ENCODE assay signal across 1 cellular context in the genomic region with DNA sequence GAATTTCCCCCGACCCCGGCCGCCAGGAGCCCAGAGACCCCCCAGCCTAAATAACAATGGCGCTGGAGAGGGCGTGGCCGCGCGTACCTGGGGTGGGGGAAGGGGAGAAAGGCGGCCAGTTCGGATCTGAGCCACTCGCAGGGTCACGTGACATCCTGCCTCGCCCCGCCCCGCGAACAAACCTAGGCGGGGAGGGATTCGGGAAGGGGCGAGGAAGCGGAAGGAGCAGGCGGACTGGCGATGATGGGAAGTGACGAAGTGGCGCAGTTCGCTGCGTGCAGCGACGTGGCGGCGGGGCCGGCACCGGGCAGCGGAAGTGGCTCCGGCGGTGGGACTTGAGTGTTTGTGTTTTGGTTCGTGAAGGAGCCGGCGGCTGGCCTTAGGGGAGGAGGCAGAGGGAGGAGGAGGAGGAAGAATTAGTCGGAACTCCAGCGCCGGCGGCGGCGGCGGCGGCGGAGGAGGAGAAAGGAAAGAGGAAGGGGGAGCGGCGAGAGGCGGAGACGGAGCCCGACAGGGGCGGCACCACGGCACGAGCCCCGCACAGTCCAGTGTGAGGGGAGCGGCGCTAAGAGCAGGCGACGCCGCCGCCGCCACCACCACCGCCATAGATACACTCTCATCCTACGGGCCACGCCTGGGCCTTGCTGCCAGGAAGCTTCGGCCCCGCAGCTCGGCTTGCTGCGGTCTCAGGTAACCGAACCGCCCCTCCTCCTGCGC.
TF ChIP-seq lines count a peak whose summit lies in the region.

A gene with protein sequence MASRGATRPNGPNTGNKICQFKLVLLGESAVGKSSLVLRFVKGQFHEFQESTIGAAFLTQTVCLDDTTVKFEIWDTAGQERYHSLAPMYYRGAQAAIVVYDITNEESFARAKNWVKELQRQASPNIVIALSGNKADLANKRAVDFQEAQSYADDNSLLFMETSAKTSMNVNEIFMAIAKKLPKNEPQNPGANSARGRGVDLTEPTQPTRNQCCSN (plus strand): TSS at position 266 of the 717 bp plus-strand sequence. CDS start 3,802 bp downstream, outside the sequence.

TF ChIP-seq in K562, 482 proteins besides CTCF, POLR2A, EP300 and RAD21 (continued from another document and continues in another):
- TF ChIP-seq, protein P1, sequence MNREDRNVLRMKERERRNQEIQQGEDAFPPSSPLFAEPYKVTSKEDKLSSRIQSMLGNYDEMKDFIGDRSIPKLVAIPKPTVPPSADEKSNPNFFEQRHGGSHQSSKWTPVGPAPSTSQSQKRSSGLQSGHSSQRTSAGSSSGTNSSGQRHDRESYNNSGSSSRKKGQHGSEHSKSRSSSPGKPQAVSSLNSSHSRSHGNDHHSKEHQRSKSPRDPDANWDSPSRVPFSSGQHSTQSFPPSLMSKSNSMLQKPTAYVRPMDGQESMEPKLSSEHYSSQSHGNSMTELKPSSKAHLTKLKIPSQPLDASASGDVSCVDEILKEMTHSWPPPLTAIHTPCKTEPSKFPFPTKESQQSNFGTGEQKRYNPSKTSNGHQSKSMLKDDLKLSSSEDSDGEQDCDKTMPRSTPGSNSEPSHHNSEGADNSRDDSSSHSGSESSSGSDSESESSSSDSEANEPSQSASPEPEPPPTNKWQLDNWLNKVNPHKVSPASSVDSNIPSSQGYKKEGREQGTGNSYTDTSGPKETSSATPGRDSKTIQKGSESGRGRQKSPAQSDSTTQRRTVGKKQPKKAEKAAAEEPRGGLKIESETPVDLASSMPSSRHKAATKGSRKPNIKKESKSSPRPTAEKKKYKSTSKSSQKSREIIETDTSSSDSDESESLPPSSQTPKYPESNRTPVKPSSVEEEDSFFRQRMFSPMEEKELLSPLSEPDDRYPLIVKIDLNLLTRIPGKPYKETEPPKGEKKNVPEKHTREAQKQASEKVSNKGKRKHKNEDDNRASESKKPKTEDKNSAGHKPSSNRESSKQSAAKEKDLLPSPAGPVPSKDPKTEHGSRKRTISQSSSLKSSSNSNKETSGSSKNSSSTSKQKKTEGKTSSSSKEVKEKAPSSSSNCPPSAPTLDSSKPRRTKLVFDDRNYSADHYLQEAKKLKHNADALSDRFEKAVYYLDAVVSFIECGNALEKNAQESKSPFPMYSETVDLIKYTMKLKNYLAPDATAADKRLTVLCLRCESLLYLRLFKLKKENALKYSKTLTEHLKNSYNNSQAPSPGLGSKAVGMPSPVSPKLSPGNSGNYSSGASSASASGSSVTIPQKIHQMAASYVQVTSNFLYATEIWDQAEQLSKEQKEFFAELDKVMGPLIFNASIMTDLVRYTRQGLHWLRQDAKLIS (CRISPR knock-in tag; IDR thresholded peaks at IDR 0.05) = no peak
- TF ChIP-seq, protein P2, sequence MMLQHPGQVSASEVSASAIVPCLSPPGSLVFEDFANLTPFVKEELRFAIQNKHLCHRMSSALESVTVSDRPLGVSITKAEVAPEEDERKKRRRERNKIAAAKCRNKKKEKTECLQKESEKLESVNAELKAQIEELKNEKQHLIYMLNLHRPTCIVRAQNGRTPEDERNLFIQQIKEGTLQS (IDR thresholded peaks at IDR 0.05) = no peak; the same call in 1 of the 2 replicates
- TF ChIP-seq, protein P2 (CRISPR knock-in tag; conservative IDR thresholded peaks at IDR 0.05) = no peak; the same call in 1 of the 2 replicates
- TF ChIP-seq KAT7 (CRISPR knock-in tag; IDR thresholded peaks at IDR 0.05; ENCODE audit: borderline replicate concordance) (no peak), ZNF133 (CRISPR knock-in tag; IDR thresholded peaks at IDR 0.05) (no peak), ZNF584 (CRISPR knock-in tag; IDR thresholded peaks at IDR 0.05; ENCODE audit: low read depth) (0 out of 2 replicates have a peak, but pooled peaks have one; percentile 34), TGIF2 (CRISPR knock-in tag; IDR thresholded peaks at IDR 0.05) (no peak), ZNF311 (CRISPR knock-in tag; IDR thresholded peaks at IDR 0.05) (no peak), ZNF24 (IDR thresholded peaks at IDR 0.05) (0 out of 2 replicates have a peak, but pooled peaks have one; percentile 6), ZNF347 (CRISPR knock-in tag; IDR thresholded peaks at IDR 0.05; ENCODE audit: low read depth) (no peak), ZNF197 (CRISPR knock-in tag; IDR thresholded peaks at IDR 0.05; ENCODE audit: low read depth) (no peak), BHLHE40 (IDR thresholded peaks at IDR 0.05; ENCODE audit: low read length) (peak; percentile 97), ESRRB (CRISPR knock-in tag; IDR thresholded peaks at IDR 0.05; ENCODE audit: borderline replicate concordance) (no peak), ZNF3 (CRISPR knock-in tag; IDR thresholded peaks at IDR 0.05) (no peak), XRCC4 (IDR thresholded peaks at IDR 0.05; ENCODE audit: extremely low read depth, insufficient read depth, insufficient read length) (no peak), RCOR1 (IDR thresholded peaks at IDR 0.05; ENCODE audit: borderline replicate concordance in 1 of 2, low read depth in 2 of 2, low read length in 2 of 2) (peak in 1 of 2 experiments; percentile 51; a peak in 1 of 4 replicates), ZNF696 (CRISPR knock-in tag; conservative IDR thresholded peaks at IDR 0.05) (no peak), EGR1 (conservative IDR thresholded peaks at IDR 0.05) (peak; percentile 76), NBN (IDR thresholded peaks at IDR 0.05; ENCODE audit: low read depth) (peak; percentile 94; the same call in 1 of the 2 replicates), PHF20 (IDR thresholded peaks at IDR 0.05; ENCODE audit: partially characterized antibody) (peak; percentile 87), SPI1 (IDR thresholded peaks at IDR 0.05; ENCODE audit: borderline replicate concordance, low read depth, low read length) (peak; percentile 90), ELF4 (CRISPR knock-in tag; IDR thresholded peaks at IDR 0.05) (peak; percentile 51; the same call in 1 of the 2 replicates), MXI1 (IDR thresholded peaks at IDR 0.05; ENCODE audit: low read depth, low read length) (peak; percentile 49; the same call in 1 of the 2 replicates), LEF1 (IDR thresholded peaks at IDR 0.05) (peak; percentile 77), RBM39 (optimal IDR thresholded peaks at IDR 0.05; ENCODE audit: low read depth, low read length) (no peak), RBM25 (IDR thresholded peaks at IDR 0.05; ENCODE audit: low read depth, low read length, severe bottlenecking) (peak; percentile 96), ZKSCAN1 (IDR thresholded peaks at IDR 0.05; ENCODE audit: low read depth, low read length) (peak; percentile 59; the same call in 1 of the 2 replicates), JUN (IDR thresholded peaks at IDR 0.05; ENCODE audit: borderline replicate concordance, low read depth, low read length) (peak; percentile 50; the same call in 1 of the 2 replicates), JUN (CRISPR knock-in tag; IDR thresholded peaks at IDR 0.05; ENCODE audit: borderline replicate concordance) (peak; percentile 52), TARDBP (IDR thresholded peaks at IDR 0.05) (peak; percentile 54), ZNF445 (CRISPR knock-in tag; IDR thresholded peaks at IDR 0.05; ENCODE audit: low read depth) (no peak)
- TF ChIP-seq, protein P3, sequence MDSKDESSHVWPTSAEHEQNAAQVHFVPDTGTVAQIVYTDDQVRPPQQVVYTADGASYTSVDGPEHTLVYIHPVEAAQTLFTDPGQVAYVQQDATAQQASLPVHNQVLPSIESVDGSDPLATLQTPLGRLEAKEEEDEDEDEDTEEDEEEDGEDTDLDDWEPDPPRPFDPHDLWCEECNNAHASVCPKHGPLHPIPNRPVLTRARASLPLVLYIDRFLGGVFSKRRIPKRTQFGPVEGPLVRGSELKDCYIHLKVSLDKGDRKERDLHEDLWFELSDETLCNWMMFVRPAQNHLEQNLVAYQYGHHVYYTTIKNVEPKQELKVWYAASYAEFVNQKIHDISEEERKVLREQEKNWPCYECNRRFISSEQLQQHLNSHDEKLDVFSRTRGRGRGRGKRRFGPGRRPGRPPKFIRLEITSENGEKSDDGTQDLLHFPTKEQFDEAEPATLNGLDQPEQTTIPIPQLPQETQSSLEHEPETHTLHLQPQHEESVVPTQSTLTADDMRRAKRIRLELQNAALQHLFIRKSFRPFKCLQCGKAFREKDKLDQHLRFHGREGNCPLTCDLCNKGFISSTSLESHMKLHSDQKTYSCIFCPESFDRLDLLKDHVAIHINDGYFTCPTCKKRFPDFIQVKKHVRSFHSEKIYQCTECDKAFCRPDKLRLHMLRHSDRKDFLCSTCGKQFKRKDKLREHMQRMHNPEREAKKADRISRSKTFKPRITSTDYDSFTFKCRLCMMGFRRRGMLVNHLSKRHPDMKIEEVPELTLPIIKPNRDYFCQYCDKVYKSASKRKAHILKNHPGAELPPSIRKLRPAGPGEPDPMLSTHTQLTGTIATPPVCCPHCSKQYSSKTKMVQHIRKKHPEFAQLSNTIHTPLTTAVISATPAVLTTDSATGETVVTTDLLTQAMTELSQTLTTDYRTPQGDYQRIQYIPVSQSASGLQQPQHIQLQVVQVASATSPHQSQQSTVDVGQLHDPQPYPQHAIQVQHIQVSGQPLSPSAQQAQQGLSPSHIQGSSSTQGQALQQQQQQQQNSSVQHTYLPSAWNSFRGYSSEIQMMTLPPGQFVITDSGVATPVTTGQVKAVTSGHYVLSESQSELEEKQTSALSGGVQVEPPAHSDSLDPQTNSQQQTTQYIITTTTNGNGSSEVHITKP (IDR thresholded peaks at IDR 0.05; ENCODE audit: partially characterized antibody) = peak; percentile 34
- TF ChIP-seq, protein P4, sequence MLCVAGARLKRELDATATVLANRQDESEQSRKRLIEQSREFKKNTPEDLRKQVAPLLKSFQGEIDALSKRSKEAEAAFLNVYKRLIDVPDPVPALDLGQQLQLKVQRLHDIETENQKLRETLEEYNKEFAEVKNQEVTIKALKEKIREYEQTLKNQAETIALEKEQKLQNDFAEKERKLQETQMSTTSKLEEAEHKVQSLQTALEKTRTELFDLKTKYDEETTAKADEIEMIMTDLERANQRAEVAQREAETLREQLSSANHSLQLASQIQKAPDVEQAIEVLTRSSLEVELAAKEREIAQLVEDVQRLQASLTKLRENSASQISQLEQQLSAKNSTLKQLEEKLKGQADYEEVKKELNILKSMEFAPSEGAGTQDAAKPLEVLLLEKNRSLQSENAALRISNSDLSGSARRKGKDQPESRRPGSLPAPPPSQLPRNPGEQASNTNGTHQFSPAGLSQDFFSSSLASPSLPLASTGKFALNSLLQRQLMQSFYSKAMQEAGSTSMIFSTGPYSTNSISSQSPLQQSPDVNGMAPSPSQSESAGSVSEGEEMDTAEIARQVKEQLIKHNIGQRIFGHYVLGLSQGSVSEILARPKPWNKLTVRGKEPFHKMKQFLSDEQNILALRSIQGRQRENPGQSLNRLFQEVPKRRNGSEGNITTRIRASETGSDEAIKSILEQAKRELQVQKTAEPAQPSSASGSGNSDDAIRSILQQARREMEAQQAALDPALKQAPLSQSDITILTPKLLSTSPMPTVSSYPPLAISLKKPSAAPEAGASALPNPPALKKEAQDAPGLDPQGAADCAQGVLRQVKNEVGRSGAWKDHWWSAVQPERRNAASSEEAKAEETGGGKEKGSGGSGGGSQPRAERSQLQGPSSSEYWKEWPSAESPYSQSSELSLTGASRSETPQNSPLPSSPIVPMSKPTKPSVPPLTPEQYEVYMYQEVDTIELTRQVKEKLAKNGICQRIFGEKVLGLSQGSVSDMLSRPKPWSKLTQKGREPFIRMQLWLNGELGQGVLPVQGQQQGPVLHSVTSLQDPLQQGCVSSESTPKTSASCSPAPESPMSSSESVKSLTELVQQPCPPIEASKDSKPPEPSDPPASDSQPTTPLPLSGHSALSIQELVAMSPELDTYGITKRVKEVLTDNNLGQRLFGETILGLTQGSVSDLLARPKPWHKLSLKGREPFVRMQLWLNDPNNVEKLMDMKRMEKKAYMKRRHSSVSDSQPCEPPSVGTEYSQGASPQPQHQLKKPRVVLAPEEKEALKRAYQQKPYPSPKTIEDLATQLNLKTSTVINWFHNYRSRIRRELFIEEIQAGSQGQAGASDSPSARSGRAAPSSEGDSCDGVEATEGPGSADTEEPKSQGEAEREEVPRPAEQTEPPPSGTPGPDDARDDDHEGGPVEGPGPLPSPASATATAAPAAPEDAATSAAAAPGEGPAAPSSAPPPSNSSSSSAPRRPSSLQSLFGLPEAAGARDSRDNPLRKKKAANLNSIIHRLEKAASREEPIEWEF (CRISPR knock-in tag; IDR thresholded peaks at IDR 0.05) = no peak
- TF ChIP-seq, protein P5, sequence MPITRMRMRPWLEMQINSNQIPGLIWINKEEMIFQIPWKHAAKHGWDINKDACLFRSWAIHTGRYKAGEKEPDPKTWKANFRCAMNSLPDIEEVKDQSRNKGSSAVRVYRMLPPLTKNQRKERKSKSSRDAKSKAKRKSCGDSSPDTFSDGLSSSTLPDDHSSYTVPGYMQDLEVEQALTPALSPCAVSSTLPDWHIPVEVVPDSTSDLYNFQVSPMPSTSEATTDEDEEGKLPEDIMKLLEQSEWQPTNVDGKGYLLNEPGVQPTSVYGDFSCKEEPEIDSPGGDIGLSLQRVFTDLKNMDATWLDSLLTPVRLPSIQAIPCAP (CRISPR knock-in tag; IDR thresholded peaks at IDR 0.05; ENCODE audit: borderline replicate concordance) = no peak
- TF ChIP-seq, protein P6, sequence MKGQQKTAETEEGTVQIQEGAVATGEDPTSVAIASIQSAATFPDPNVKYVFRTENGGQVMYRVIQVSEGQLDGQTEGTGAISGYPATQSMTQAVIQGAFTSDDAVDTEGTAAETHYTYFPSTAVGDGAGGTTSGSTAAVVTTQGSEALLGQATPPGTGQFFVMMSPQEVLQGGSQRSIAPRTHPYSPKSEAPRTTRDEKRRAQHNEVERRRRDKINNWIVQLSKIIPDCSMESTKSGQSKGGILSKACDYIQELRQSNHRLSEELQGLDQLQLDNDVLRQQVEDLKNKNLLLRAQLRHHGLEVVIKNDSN (CRISPR knock-in tag; IDR thresholded peaks at IDR 0.05) = peak; percentile 97
- TF ChIP-seq, protein P7, sequence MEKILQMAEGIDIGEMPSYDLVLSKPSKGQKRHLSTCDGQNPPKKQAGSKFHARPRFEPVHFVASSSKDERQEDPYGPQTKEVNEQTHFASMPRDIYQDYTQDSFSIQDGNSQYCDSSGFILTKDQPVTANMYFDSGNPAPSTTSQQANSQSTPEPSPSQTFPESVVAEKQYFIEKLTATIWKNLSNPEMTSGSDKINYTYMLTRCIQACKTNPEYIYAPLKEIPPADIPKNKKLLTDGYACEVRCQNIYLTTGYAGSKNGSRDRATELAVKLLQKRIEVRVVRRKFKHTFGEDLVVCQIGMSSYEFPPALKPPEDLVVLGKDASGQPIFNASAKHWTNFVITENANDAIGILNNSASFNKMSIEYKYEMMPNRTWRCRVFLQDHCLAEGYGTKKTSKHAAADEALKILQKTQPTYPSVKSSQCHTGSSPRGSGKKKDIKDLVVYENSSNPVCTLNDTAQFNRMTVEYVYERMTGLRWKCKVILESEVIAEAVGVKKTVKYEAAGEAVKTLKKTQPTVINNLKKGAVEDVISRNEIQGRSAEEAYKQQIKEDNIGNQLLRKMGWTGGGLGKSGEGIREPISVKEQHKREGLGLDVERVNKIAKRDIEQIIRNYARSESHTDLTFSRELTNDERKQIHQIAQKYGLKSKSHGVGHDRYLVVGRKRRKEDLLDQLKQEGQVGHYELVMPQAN (IDR thresholded peaks at IDR 0.05; ENCODE audit: borderline replicate concordance) = peak; percentile 80; the same call in 1 of the 2 replicates
